31 cellular contexts compared by ENCODE assay signal in the genomic region with DNA sequence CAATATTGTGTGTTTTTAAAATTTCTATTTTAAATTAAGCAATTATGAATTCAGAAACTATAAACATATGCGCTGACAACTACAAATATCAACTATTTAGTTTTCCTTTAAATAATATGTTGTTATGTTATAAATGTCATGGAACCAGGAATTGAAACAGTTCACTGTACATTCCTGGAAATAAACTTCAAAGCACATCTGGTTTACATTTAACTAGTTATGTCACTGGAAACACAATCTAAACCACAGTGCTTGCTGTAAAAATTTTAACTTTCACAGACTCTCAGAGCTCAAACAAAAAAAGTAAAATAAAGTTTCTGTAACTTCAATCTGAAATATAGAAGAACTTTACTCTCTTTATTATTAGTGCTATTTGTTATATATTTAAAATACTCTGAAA.
DNase-seq lines count a peak whose midpoint lies in the region; TF ChIP-seq lines count a peak whose summit lies in the region.
"Had no signal": no experiment of that assay in that cellular context is flagged by ENCODE, and none has a peak within 500 bp of the region (broad histone marks: within the 10 kb centered on the region; RNA-seq: fewer than 3 reads in every experiment).

No MANE protein-coding gene starts in this region.

- no peak overlapping the region for H3K27ac ChIP-seq in fibroblast of lung (ENCODE audit: insufficient read depth, low read length)
- H3K27ac ChIP-seq: ascending aorta, PC-9, skin epidermis had no signal

- H3K27me3 ChIP-seq in adipocyte (replicated peaks; ENCODE audit: control insufficient read depth, insufficient read depth, low read length) (no peaks in the 10 kb centered on the region), fibroblast of lung (ENCODE audit: control insufficient read depth, insufficient read depth, low read length) (no peaks in the 10 kb centered on the region)
- H3K27me3 ChIP-seq: ascending aorta, MG63 had no signal

- H2AFZ ChIP-seq in fibroblast of lung (ENCODE audit: low read length) = no peak overlapping the region
- H2AFZ ChIP-seq: PC-9 had no signal

- peaks cover 59% of the 10 kb centered on the region for H3K4me1 Mint-ChIP-seq in osteocyte (ENCODE audit: unreplicated experiment)
- H3K4me1 Mint-ChIP-seq: activated CD4-positive, alpha-beta memory T cell treated with anti-CD3 and anti-CD28 coated beads, Interleukin-2, amount 10 ng/mL, durations not matched to agents 7 days and 5 days; activated naive CD8-positive, alpha-beta T cell treated with anti-CD3 and anti-CD28 coated beads for 36 hours; CD14-positive monocyte; naive thymus-derived CD4-positive, alpha-beta T cell had no signal

- H3K4me2 ChIP-seq in fibroblast of lung (ENCODE audit: extremely low read depth, insufficient read depth, low read length) = no peak overlapping the region
- H3K4me2 ChIP-seq: PC-9 had no signal

- H3K79me2 ChIP-seq in fibroblast of lung (ENCODE audit: control insufficient read depth, insufficient read depth, low read length) = no peaks in the 10 kb centered on the region

- H3K9ac ChIP-seq in adipocyte (ENCODE audit: low read length) (peak overlapping the region; percentile 25), fibroblast of lung (ENCODE audit: insufficient read depth, low read length) (no peak overlapping the region)

- TF ChIP-seq CTCF in AG10803 (conservative IDR thresholded peaks at IDR 0.05; ENCODE audit: low read length) (no peak), fibroblast of lung (conservative IDR thresholded peaks at IDR 0.05 in 1 of 2, IDR thresholded peaks at IDR 0.05 in 1 of 2; ENCODE audit: low read depth in 1 of 2, low read length in 2 of 2) (no peak), osteocyte (IDR thresholded peaks at IDR 0.05) (no peak)

- no peak overlapping the region for H3K4me3 Mint-ChIP-seq in osteocyte (ENCODE audit: unreplicated experiment)
- H3K4me3 Mint-ChIP-seq: activated CD4-positive, alpha-beta memory T cell treated with anti-CD3 and anti-CD28 coated beads, Interleukin-2, amount 10 ng/mL, durations not matched to agents 7 days and 5 days; activated naive CD8-positive, alpha-beta T cell treated with anti-CD3 and anti-CD28 coated beads for 36 hours; CD14-positive monocyte; naive thymus-derived CD4-positive, alpha-beta T cell had no signal

- H3K27ac Mint-ChIP-seq in osteocyte (ENCODE audit: unreplicated experiment) = peak overlapping the region; percentile 66
- H3K27ac Mint-ChIP-seq: activated CD4-positive, alpha-beta memory T cell treated with anti-CD3 and anti-CD28 coated beads, Interleukin-2, amount 10 ng/mL, durations not matched to agents 7 days and 5 days; activated naive CD8-positive, alpha-beta T cell treated with anti-CD3 and anti-CD28 coated beads for 36 hours; activated T-helper 2 cell treated with anti-CD3 and anti-CD28 coated beads, Interferon-gamma antibody, Interleukin-2, Interleukin-4, amounts not matched to agents 10 μg/mL and 5 μg/mL and 100 μg/mL, durations not matched to agents 14 hours and 24 hours and 36 hours; CD14-positive monocyte; naive thymus-derived CD4-positive, alpha-beta T cell had no signal

- H3K9me3 Mint-ChIP-seq in osteocyte (ENCODE audit: unreplicated experiment) = no peaks in the 10 kb centered on the region
- H3K9me3 Mint-ChIP-seq: activated CD4-positive, alpha-beta memory T cell treated with anti-CD3 and anti-CD28 coated beads, Interleukin-2, amount 10 ng/mL, durations not matched to agents 7 days and 5 days; activated naive CD8-positive, alpha-beta T cell treated with anti-CD3 and anti-CD28 coated beads for 36 hours; activated T-helper 2 cell treated with anti-CD3 and anti-CD28 coated beads, Interferon-gamma antibody, Interleukin-2, Interleukin-4, amounts not matched to agents 10 μg/mL and 5 μg/mL and 100 μg/mL, durations not matched to agents 14 hours and 24 hours and 36 hours; CD14-positive monocyte had no signal

- H3K4me3 ChIP-seq in AG10803 (ENCODE audit: low read length) (no peak overlapping the region), adipocyte (ENCODE audit: low read length) (no peak overlapping the region), fibroblast of lung (replicated peaks in 1 of 4; ENCODE audit: control extremely low read depth in 1 of 4, insufficient read depth in 1 of 4, low read depth in 3 of 4, low read length in 4 of 4) (no peak overlapping the region)
- H3K4me3 ChIP-seq: ascending aorta, HAP-1, MG63, PC-9, skin epidermis had no signal

- H4K20me1 ChIP-seq in fibroblast of lung (ENCODE audit: control insufficient read depth, extremely low read depth, insufficient read depth, low read length) = no peaks in the 10 kb centered on the region

- DNase-seq in AG10803 (ENCODE audit: low read depth) = peak; percentile 28
- peak; percentile 69 for DNase-seq in adipocyte (ENCODE audit: low read depth)
- peak; percentile 27 to 29 for DNase-seq in fibroblast of lung (ENCODE audit: low read depth in 2 of 2)
- no peak for DNase-seq in osteocyte (ENCODE audit: extremely low spot score, unreplicated experiment)
- DNase-seq in NCI-H526 treated with DMSO at 0.1 percent for 48 hours (lab: John Stamatoyannopoulos, UW) = no peak
- DNase-seq in activated naive CD4-positive, alpha-beta T cell (lab: John Stamatoyannopoulos, UW) = no peak
- no peak for DNase-seq in SK-N-DZ (ENCODE audit: low spot score)
- DNase-seq in AG08396 (ENCODE audit: low spot score) = no peak
- DNase-seq: ACHN; activated CD4-positive, alpha-beta memory T cell treated with anti-CD3 and anti-CD28 coated beads, Interleukin-2, amount 10 ng/mL, durations not matched to agents 7 days and 5 days; activated naive CD8-positive, alpha-beta T cell treated with anti-CD3 and anti-CD28 coated beads for 36 hours; effector CD4-positive, alpha-beta T cell; erythroblast; KG1; left ventricle myocardium superior; MG63; naive thymus-derived CD4-positive, alpha-beta T cell; NCI-H1105 treated with DMSO at 0.1 percent for 48 hours; NCI-H1930; NCI-H524 treated with DMSO at 0.1 percent for 48 hours; NK-92 treated with Interleukin-12 subunit alpha and Interleukin-12 subunit beta, amount 100 ng/mL, for 24 hours; occipital lobe; PC-9; SHP77 treated with DMSO at 0.1 percent for 48 hours; stimulated activated CD4-positive, alpha-beta T cell treated with anti-CD3 and anti-CD28 coated beads, Interleukin-2, amount 100 ng/mL, for 24 hours; trophoblast cell had no signal

- no peaks in the 10 kb centered on the region for H3K9me3 ChIP-seq in adipocyte (ENCODE audit: control insufficient read depth, low read length)
- no peaks in the 10 kb centered on the region for H3K9me3 ChIP-seq in fibroblast of lung (ENCODE audit: control insufficient read depth, insufficient read depth, low read depth, low read length)
- H3K9me3 ChIP-seq: ascending aorta, HAP-1, MG63 had no signal

- peaks cover 100% of the 10 kb centered on the region for H3K36me3 ChIP-seq in adipocyte (ENCODE audit: control insufficient read depth, insufficient read depth, low read length, severe bottlenecking)
- H3K36me3 ChIP-seq in fibroblast of lung (ENCODE audit: control insufficient read depth, insufficient read depth, low read length) = no peaks in the 10 kb centered on the region
- H3K36me3 ChIP-seq: ascending aorta, MG63 had no signal

- H3K4me1 ChIP-seq in adipocyte (ENCODE audit: control insufficient read depth, insufficient read depth, low read length) = peaks cover 15% of the 10 kb centered on the region
- no peaks in the 10 kb centered on the region for H3K4me1 ChIP-seq in fibroblast of lung (ENCODE audit: control insufficient read depth, extremely low read depth, insufficient read depth, low read length)
- H3K4me1 ChIP-seq: ascending aorta, HAP-1 had no signal

- H3K36me3 Mint-ChIP-seq in osteocyte (ENCODE audit: unreplicated experiment) = peaks cover 75% of the 10 kb centered on the region
- H3K36me3 Mint-ChIP-seq: activated naive CD8-positive, alpha-beta T cell treated with anti-CD3 and anti-CD28 coated beads for 36 hours; naive thymus-derived CD4-positive, alpha-beta T cell had no signal

- no peaks in the 10 kb centered on the region for H3K27me3 Mint-ChIP-seq in osteocyte (ENCODE audit: unreplicated experiment)
- H3K27me3 Mint-ChIP-seq: activated CD4-positive, alpha-beta memory T cell treated with anti-CD3 and anti-CD28 coated beads, Interleukin-2, amount 10 ng/mL, durations not matched to agents 7 days and 5 days; activated naive CD8-positive, alpha-beta T cell treated with anti-CD3 and anti-CD28 coated beads for 36 hours had no signal

Comparison
In these comparisons a context has a peak if more than half of its experiments do, and no peak if none do; other contexts are left out.
1. DNase-seq: peak in AG10803 (single experiment), adipocyte (single experiment) and fibroblast of lung (2 of 2); none in osteocyte (single experiment), NCI-H526 treated with DMSO at 0.1 percent for 48 hours (single experiment), activated naive CD4-positive, alpha-beta T cell (0 of 4), SK-N-DZ (single experiment) and AG08396 (single experiment).